ENCODE assay signal across 21 cellular contexts in genomic region chr3:134709563-134710312, GRCh38. TPM values are rescaled to one million over a fixed set of nuclear protein-coding genes. Genes with fewer than 3 reads are reported as not detected.
DNase-seq lines count a peak whose midpoint lies in the region; ATAC-seq, FAIRE-seq and TF ChIP-seq lines count a peak whose summit lies in the region.
"Had no signal": no experiment of that assay in that cellular context is flagged by ENCODE, and none has a peak within 500 bp of the region (broad histone marks: within the 10 kb centered on the region; RNA-seq: fewer than 3 reads in every experiment).

No MANE protein-coding gene starts in this region.

- H3K9me3 Mint-ChIP-seq in T-helper 2 cell treated with Interferon-gamma antibody and Interleukin-4, amounts not matched to agents 5 μg/mL and 100 μg/mL, for 36 hours = no peaks in the 10 kb centered on the region
- H3K9me3 Mint-ChIP-seq: CD8-positive, alpha-beta T cell had no signal

- H3K36me3 ChIP-seq in bronchial epithelial cell (ENCODE audit: control insufficient read depth, insufficient read depth, low read length) (no peaks in the 10 kb centered on the region), aorta (ENCODE audit: control insufficient read depth in 1 of 2, insufficient read depth in 2 of 2, low read length in 1 of 2) (no peaks in the 10 kb centered on the region)
- H3K36me3 ChIP-seq: ascending aorta, tibial artery had no signal

- H3K27me3 ChIP-seq in bronchial epithelial cell (ENCODE audit: control insufficient read depth, insufficient read depth, low read length) (no peaks in the 10 kb centered on the region), aorta (ENCODE audit: control insufficient read depth in 1 of 2, insufficient read depth in 2 of 2, low read length in 1 of 2) (no peaks in the 10 kb centered on the region)
- H3K27me3 ChIP-seq: ascending aorta, tibial artery had no signal

- no peak overlapping the region for H3K27ac ChIP-seq in aorta (ENCODE audit: low read depth in 1 of 2, low read length in 2 of 2)
- H3K27ac ChIP-seq: ascending aorta, SK-N-MC, tibial artery had no signal

- H3K4me3 Mint-ChIP-seq in T-helper 2 cell treated with Interferon-gamma antibody and Interleukin-4, amounts not matched to agents 5 μg/mL and 100 μg/mL, for 36 hours = no peak overlapping the region
- H3K4me3 Mint-ChIP-seq: CD8-positive, alpha-beta T cell had no signal

- intact Hi-C loops in aorta (cut with DNase I) = no loop called here

- no peaks in the 10 kb centered on the region for H3K9me3 ChIP-seq in aorta (ENCODE audit: control insufficient read depth, low read length)
- H3K9me3 ChIP-seq: ascending aorta, tibial artery had no signal

- peaks cover 5% of the 10 kb centered on the region for H3K4me1 Mint-ChIP-seq in T-helper 2 cell treated with Interferon-gamma antibody and Interleukin-4, amounts not matched to agents 5 μg/mL and 100 μg/mL, for 36 hours (ENCODE audit: low read depth)

- 28% methylated on average over 5 of the region's 5 CpGs for WGBS in aorta, 2 donors

- DNase-seq in NCI-H82 (lab: John Stamatoyannopoulos, UW) (peak; percentile 16), NCI-H82 treated with DMSO at 0.1 percent for 48 hours (lab: John Stamatoyannopoulos, UW; ENCODE audit: unreplicated experiment) (no peak), bronchial epithelial cell (ENCODE audit: low read depth) (no peak), left kidney (ENCODE audit: low read depth, low spot score) (peak; percentile 49), aorta (no peak), SW 1271 (lab: John Stamatoyannopoulos, UW) (no peak)
- DNase-seq in T-helper 2 cell treated with Interferon-gamma antibody and Interleukin-4, amounts not matched to agents 5 μg/mL and 100 μg/mL, for 36 hours (ENCODE audit: low spot score) = no peak
- DNase-seq: 8988T; activated effector memory CD4-positive, alpha-beta T cell treated with Interleukin-2 at 50 U/mL for 16 hours; CD8-positive, alpha-beta T cell; effector CD4-positive, alpha-beta T cell; foreskin melanocyte; stimulated activated CD4-positive, alpha-beta T cell treated with anti-CD3 and anti-CD28 coated beads, Interleukin-2, amount 100 ng/mL, for 24 hours; tibial artery had no signal

- ATAC-seq in aorta (ENCODE audit: low FRiP score) = peak; percentile 28
- ATAC-seq in HG02759 (IDR thresholded peaks at IDR 0.05; ENCODE audit: unreplicated experiment) = no peak
- ATAC-seq: CD8-positive, alpha-beta T cell had no signal

- H3K4me3 ChIP-seq in bronchial epithelial cell (ENCODE audit: low read depth, low read length) = no peak overlapping the region
- H3K4me3 ChIP-seq in aorta (ENCODE audit: low read length in 2 of 2) = no peak overlapping the region
- H3K4me3 ChIP-seq: ascending aorta, SK-N-MC, tibial artery had no signal

- peak; percentile 36 for FAIRE-seq in bronchial epithelial cell (lab: Jason Lieb, UNC)
- FAIRE-seq: G401.6, GM19239, islet of Langerhans had no signal

- no peak for TF ChIP-seq CTCF in bronchial epithelial cell (IDR thresholded peaks at IDR 0.05; ENCODE audit: insufficient read depth, low read length, severe bottlenecking)

- no peak overlapping the region for H3K27ac Mint-ChIP-seq in T-helper 2 cell treated with Interferon-gamma antibody and Interleukin-4, amounts not matched to agents 5 μg/mL and 100 μg/mL, for 36 hours
- H3K27ac Mint-ChIP-seq: CD8-positive, alpha-beta T cell; progenitor cell of endocrine pancreas had no signal

- H3K4me1 ChIP-seq in aorta (ENCODE audit: control insufficient read depth in 1 of 2, insufficient read depth in 2 of 2, low read length in 2 of 2) = no peaks in the 10 kb centered on the region
- H3K4me1 ChIP-seq: ascending aorta had no signal

- H3K36me3 Mint-ChIP-seq in T-helper 2 cell treated with Interferon-gamma antibody and Interleukin-4, amounts not matched to agents 5 μg/mL and 100 μg/mL, for 36 hours (ENCODE audit: low read depth) = no peaks in the 10 kb centered on the region
- H3K36me3 Mint-ChIP-seq: CD8-positive, alpha-beta T cell had no signal

- peaks cover 5% of the 10 kb centered on the region for H3K27me3 Mint-ChIP-seq in T-helper 2 cell treated with Interferon-gamma antibody and Interleukin-4, amounts not matched to agents 5 μg/mL and 100 μg/mL, for 36 hours (ENCODE audit: low read depth)
- H3K27me3 Mint-ChIP-seq: progenitor cell of endocrine pancreas had no signal

RNA-seq across cellular contexts. Expression of gene KY, which starts 58.9 kb away (rescaled TPM):
- not detected in 2 replicates for total RNA-seq in bronchial epithelial cell
- total RNA-seq in aorta = 1 to 10 TPM; 1.2 to 1.8 TPM
- polyA plus RNA-seq in aorta = under 1 TPM; 0.13 TPM
- total RNA-seq: CD8-positive, alpha-beta T cell; progenitor cell of endocrine pancreas had no signal

Comparison
In these comparisons a context has a peak if more than half of its experiments do, and no peak if none do; other contexts are left out.
1. DNase-seq: peak in NCI-H82 (single experiment) and left kidney (single experiment); none in NCI-H82 treated with DMSO at 0.1 percent for 48 hours (single experiment), bronchial epithelial cell (single experiment), aorta (0 of 2), T-helper 2 cell treated with Interferon-gamma antibody and Interleukin-4, amounts not matched to agents 5 μg/mL and 100 μg/mL, for 36 hours (single experiment) and SW 1271 (0 of 2).